In the genomic region with DNA sequence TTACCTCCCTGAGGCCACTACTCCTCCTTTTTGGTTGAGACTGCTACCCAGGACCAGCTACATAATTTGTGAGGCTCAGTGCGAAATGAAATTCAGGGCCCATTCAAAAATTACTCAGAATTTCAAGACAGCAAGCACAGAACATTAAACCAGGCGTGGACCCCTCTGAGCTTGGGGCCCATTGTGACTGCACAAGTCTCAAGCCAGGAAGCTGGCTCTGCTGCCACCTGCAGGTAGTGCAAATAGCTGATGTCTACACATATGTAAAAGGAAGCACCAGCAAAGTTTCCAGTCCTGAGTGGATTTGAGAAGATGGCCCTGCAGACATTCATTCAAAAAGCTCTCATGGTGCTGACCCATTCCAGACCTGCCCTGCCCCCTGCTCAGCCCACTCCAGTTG, we compare ENCODE assay signal across 9 cellular contexts.
DNase-seq lines count a peak whose midpoint lies in the region; ATAC-seq, FAIRE-seq and TF ChIP-seq lines count a peak whose summit lies in the region.
"Had no signal": no experiment of that assay in that cellular context is flagged by ENCODE, and none has a peak within 500 bp of the region (broad histone marks: within the 10 kb centered on the region; RNA-seq: fewer than 3 reads in every experiment).

No MANE protein-coding gene starts in this region.

- H3K9me3 Mint-ChIP-seq in WTC11 = peaks cover 14% of the 10 kb centered on the region; the same call in 1 of the 2 replicates

- TF ChIP-seq CTCF in AG04449 (IDR thresholded peaks at IDR 0.05; ENCODE audit: insufficient read depth, low read length, missing control alignments) = peak; percentile 6
- peak; percentile 72 for TF ChIP-seq CTCF in GM12875 (IDR thresholded peaks at IDR 0.05; ENCODE audit: borderline replicate concordance, insufficient read depth, low read depth, low read length)
- peak; percentile 28; the same call in 1 of the 2 replicates for TF ChIP-seq CTCF in WTC11 (IDR thresholded peaks at IDR 0.05)

- H3K36me3 Mint-ChIP-seq in WTC11 = no peaks in the 10 kb centered on the region

- H3K4me3 ChIP-seq in AG04449 (ENCODE audit: low read depth, low read length) = no peak overlapping the region
- no peak overlapping the region for H3K4me3 ChIP-seq in GM12875 (ENCODE audit: low read depth, low read length)

- POLR2A ChIA-PET in AG04449 (lab: Yijun Ruan, JAX) = no interaction called here
- POLR2A ChIA-PET in WTC11 (lab: Charles Lee) = no interaction called here

- H3K27me3 Mint-ChIP-seq in WTC11 (ENCODE audit: low read depth) = no peaks in the 10 kb centered on the region

- DNase-seq in AG04449 (ENCODE audit: low read depth, low spot score) (no peak), HTR-8/SVneo (ENCODE audit: insufficient read length, low spot score) (peak; percentile 19), WTC11 (ENCODE audit: low spot score) (peak; percentile 72), iPS-NIHi11 (ENCODE audit: low spot score) (peak; percentile 52), NCI-H446 treated with DMSO at 0.1 percent for 48 hours (lab: John Stamatoyannopoulos, UW) (no peak), NCI-H345 (lab: John Stamatoyannopoulos, UW) (no peak)

- no peak overlapping the region for H3K4me3 Mint-ChIP-seq in WTC11
- H3K4me3 Mint-ChIP-seq: stimulated activated naive CD8-positive, alpha-beta T cell treated with anti-CD3 and anti-CD28 coated beads, Interleukin-15, Interleukin-2, amounts not matched to agents 100 ng/mL and 50 ng/mL, for 24 hours had no signal

- no peak overlapping the region for H3K27ac Mint-ChIP-seq in WTC11
- H3K27ac Mint-ChIP-seq: stimulated activated naive CD8-positive, alpha-beta T cell treated with anti-CD3 and anti-CD28 coated beads, Interleukin-15, Interleukin-2, amounts not matched to agents 100 ng/mL and 50 ng/mL, for 24 hours had no signal

- CTCF ChIA-PET in AG04449 (lab: Yijun Ruan, JAX) = interaction anchor here (0.8 to 2.3 kb wide), 10 partner anchors 9 to 429 kb away, joined by 3 to 12 read pairs (median 4); no protein-coding TSS in a partner anchor
- CTCF ChIA-PET in WTC11 (lab: Charles Lee) = interaction anchor here (0.6 to 2.0 kb wide), 16 partner anchors 8 to 481 kb away, joined by 3 to 29 read pairs (median 4); no protein-coding TSS in a partner anchor

- FAIRE-seq in HTR-8/SVneo (lab: Jason Lieb, UNC) = no peak

- no peaks in the 10 kb centered on the region for H3K4me1 Mint-ChIP-seq in WTC11

- peak; percentile 82 for ATAC-seq in WTC11
- no peak for ATAC-seq in HG03045 (IDR thresholded peaks at IDR 0.05; ENCODE audit: unreplicated experiment)

TF ChIP-seq in WTC11, 78 proteins besides CTCF, POLR2A, EP300 and RAD21 (continues in another document):
- TF ChIP-seq, protein P1, sequence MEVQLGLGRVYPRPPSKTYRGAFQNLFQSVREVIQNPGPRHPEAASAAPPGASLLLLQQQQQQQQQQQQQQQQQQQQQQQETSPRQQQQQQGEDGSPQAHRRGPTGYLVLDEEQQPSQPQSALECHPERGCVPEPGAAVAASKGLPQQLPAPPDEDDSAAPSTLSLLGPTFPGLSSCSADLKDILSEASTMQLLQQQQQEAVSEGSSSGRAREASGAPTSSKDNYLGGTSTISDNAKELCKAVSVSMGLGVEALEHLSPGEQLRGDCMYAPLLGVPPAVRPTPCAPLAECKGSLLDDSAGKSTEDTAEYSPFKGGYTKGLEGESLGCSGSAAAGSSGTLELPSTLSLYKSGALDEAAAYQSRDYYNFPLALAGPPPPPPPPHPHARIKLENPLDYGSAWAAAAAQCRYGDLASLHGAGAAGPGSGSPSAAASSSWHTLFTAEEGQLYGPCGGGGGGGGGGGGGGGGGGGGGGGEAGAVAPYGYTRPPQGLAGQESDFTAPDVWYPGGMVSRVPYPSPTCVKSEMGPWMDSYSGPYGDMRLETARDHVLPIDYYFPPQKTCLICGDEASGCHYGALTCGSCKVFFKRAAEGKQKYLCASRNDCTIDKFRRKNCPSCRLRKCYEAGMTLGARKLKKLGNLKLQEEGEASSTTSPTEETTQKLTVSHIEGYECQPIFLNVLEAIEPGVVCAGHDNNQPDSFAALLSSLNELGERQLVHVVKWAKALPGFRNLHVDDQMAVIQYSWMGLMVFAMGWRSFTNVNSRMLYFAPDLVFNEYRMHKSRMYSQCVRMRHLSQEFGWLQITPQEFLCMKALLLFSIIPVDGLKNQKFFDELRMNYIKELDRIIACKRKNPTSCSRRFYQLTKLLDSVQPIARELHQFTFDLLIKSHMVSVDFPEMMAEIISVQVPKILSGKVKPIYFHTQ (CRISPR knock-in tag; IDR thresholded peaks at IDR 0.05) = no peak
- TF ChIP-seq TCF7 (CRISPR knock-in tag; IDR thresholded peaks at IDR 0.05; ENCODE audit: low read depth) (no peak), ZBTB21 (CRISPR knock-in tag; IDR thresholded peaks at IDR 0.05; ENCODE audit: borderline replicate concordance) (no peak), ZNF138 (CRISPR knock-in tag; conservative IDR thresholded peaks at IDR 0.05) (no peak), ZNF416 (CRISPR knock-in tag; IDR thresholded peaks at IDR 0.05) (no peak), ZNF121 (CRISPR knock-in tag; IDR thresholded peaks at IDR 0.05) (no peak), ATF1 (CRISPR knock-in tag; IDR thresholded peaks at IDR 0.05) (no peak), ZNF263 (CRISPR knock-in tag; IDR thresholded peaks at IDR 0.05; ENCODE audit: low read depth) (no peak), ZNF232 (CRISPR knock-in tag; IDR thresholded peaks at IDR 0.05) (no peak)
- TF ChIP-seq, protein P2, sequence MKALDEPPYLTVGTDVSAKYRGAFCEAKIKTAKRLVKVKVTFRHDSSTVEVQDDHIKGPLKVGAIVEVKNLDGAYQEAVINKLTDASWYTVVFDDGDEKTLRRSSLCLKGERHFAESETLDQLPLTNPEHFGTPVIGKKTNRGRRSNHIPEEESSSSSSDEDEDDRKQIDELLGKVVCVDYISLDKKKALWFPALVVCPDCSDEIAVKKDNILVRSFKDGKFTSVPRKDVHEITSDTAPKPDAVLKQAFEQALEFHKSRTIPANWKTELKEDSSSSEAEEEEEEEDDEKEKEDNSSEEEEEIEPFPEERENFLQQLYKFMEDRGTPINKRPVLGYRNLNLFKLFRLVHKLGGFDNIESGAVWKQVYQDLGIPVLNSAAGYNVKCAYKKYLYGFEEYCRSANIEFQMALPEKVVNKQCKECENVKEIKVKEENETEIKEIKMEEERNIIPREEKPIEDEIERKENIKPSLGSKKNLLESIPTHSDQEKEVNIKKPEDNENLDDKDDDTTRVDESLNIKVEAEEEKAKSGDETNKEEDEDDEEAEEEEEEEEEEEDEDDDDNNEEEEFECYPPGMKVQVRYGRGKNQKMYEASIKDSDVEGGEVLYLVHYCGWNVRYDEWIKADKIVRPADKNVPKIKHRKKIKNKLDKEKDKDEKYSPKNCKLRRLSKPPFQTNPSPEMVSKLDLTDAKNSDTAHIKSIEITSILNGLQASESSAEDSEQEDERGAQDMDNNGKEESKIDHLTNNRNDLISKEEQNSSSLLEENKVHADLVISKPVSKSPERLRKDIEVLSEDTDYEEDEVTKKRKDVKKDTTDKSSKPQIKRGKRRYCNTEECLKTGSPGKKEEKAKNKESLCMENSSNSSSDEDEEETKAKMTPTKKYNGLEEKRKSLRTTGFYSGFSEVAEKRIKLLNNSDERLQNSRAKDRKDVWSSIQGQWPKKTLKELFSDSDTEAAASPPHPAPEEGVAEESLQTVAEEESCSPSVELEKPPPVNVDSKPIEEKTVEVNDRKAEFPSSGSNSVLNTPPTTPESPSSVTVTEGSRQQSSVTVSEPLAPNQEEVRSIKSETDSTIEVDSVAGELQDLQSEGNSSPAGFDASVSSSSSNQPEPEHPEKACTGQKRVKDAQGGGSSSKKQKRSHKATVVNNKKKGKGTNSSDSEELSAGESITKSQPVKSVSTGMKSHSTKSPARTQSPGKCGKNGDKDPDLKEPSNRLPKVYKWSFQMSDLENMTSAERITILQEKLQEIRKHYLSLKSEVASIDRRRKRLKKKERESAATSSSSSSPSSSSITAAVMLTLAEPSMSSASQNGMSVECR (CRISPR knock-in tag; IDR thresholded peaks at IDR 0.05; ENCODE audit: borderline replicate concordance) = no peak
- TF ChIP-seq, protein P3, sequence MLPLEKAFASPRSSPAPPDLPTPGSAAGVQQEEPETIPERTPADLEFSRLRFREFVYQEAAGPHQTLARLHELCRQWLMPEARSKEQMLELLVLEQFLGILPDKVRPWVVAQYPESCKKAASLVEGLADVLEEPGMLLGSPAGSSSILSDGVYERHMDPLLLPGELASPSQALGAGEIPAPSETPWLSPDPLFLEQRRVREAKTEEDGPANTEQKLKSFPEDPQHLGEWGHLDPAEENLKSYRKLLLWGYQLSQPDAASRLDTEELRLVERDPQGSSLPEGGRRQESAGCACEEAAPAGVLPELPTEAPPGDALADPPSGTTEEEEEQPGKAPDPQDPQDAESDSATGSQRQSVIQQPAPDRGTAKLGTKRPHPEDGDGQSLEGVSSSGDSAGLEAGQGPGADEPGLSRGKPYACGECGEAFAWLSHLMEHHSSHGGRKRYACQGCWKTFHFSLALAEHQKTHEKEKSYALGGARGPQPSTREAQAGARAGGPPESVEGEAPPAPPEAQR (CRISPR knock-in tag; IDR thresholded peaks at IDR 0.05) = no peak
- TF ChIP-seq, protein P4, sequence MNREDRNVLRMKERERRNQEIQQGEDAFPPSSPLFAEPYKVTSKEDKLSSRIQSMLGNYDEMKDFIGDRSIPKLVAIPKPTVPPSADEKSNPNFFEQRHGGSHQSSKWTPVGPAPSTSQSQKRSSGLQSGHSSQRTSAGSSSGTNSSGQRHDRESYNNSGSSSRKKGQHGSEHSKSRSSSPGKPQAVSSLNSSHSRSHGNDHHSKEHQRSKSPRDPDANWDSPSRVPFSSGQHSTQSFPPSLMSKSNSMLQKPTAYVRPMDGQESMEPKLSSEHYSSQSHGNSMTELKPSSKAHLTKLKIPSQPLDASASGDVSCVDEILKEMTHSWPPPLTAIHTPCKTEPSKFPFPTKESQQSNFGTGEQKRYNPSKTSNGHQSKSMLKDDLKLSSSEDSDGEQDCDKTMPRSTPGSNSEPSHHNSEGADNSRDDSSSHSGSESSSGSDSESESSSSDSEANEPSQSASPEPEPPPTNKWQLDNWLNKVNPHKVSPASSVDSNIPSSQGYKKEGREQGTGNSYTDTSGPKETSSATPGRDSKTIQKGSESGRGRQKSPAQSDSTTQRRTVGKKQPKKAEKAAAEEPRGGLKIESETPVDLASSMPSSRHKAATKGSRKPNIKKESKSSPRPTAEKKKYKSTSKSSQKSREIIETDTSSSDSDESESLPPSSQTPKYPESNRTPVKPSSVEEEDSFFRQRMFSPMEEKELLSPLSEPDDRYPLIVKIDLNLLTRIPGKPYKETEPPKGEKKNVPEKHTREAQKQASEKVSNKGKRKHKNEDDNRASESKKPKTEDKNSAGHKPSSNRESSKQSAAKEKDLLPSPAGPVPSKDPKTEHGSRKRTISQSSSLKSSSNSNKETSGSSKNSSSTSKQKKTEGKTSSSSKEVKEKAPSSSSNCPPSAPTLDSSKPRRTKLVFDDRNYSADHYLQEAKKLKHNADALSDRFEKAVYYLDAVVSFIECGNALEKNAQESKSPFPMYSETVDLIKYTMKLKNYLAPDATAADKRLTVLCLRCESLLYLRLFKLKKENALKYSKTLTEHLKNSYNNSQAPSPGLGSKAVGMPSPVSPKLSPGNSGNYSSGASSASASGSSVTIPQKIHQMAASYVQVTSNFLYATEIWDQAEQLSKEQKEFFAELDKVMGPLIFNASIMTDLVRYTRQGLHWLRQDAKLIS (CRISPR knock-in tag; IDR thresholded peaks at IDR 0.05; ENCODE audit: borderline replicate concordance) = no peak

Comparison
In these comparisons a context has a peak if more than half of its experiments do, and no peak if none do; other contexts are left out.
1. DNase-seq: peak in HTR-8/SVneo (single experiment), WTC11 (single experiment) and iPS-NIHi11 (single experiment); none in AG04449 (single experiment), NCI-H446 treated with DMSO at 0.1 percent for 48 hours (single experiment) and NCI-H345 (single experiment).
2. CTCF ChIP-seq: peak in every context shown above with its lines; median percentile 72 in GM12875; 28 in WTC11; 6 in AG04449.